ENCODE assay signal across 10 cellular contexts in the genomic region with DNA sequence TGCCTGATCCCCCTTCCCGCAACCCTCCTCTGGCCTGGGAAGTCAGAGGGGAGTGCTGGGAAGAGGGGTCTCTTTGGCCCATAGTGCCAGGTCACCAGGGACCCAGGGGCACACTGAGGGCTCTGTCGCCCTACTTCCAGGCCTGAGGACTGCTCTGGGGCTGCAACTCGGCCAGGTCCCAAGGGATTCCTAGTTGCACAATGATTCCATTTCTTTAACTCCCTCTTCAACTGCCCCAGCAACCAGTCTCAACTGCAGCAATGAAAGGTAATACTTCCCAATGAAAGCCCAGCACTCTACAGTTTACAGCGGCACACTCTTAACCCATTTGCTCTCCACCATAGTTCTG. TPM values are rescaled to one million over a fixed set of nuclear protein-coding genes. Genes with fewer than 3 reads are reported as not detected.
A peak's percentile ranks its signal among the peaks of the same experiment; 100 is the strongest.
DNase-seq lines count a peak whose midpoint lies in the region; ATAC-seq and TF ChIP-seq lines count a peak whose summit lies in the region.
"Had no signal": no experiment of that assay in that cellular context is flagged by ENCODE, and none has a peak within 500 bp of the region (broad histone marks: within the 10 kb centered on the region; RNA-seq: fewer than 3 reads in every experiment).

No MANE protein-coding gene starts in this region.

- TF ChIP-seq CTCF in RWPE1 (conservative IDR thresholded peaks at IDR 0.05; ENCODE audit: low read depth) (no peak), omental fat pad (IDR thresholded peaks at IDR 0.05) (no peak)

- peak overlapping the region; percentile 11; the same call in 1 of the 2 replicates for H3K4me3 ChIP-seq in ACC112 (ENCODE audit: low read depth, low read length)
- H3K4me3 ChIP-seq: ovary had no signal

- POLR2A ChIA-PET in RWPE1 (lab: Yijun Ruan, JAX; ENCODE audit: low non-redundant PET) = no interaction called here

- peak overlapping the region; percentile 73 for H3K27ac ChIP-seq in ACC112 (ENCODE audit: low read depth, low read length)
- peak overlapping the region; percentile 61 for H3K27ac ChIP-seq in RWPE1
- H3K27ac ChIP-seq: ovary had no signal

- DNase-seq in RWPE1 (ENCODE audit: low spot score) = no peak
- peak; percentile 62 for DNase-seq in fibroblast of the conjunctiva (ENCODE audit: low read depth)
- DNase-seq in omental fat pad (ENCODE audit: low spot score) = no peak
- no peak for DNase-seq in 8988T
- DNase-seq in activated naive CD8-positive, alpha-beta T cell treated with anti-CD3 and anti-CD28 coated beads for 36 hours = no peak
- no peak for DNase-seq in stimulated activated effector memory CD8-positive, alpha-beta T cell treated with anti-CD3 and anti-CD28 coated beads, Interleukin-12 subunit alpha, Interleukin-12 subunit beta, amount 100 ng/mL, for 72 hours (ENCODE audit: low spot score in 2 of 2)

- peaks cover 10% of the 10 kb centered on the region for H3K36me3 Mint-ChIP-seq in activated naive CD8-positive, alpha-beta T cell treated with anti-CD3 and anti-CD28 coated beads for 36 hours
- peaks cover under 1% of the 10 kb centered on the region for H3K36me3 Mint-ChIP-seq in stimulated activated effector memory CD8-positive, alpha-beta T cell treated with anti-CD3 and anti-CD28 coated beads, Interleukin-12 subunit alpha, Interleukin-12 subunit beta, amount 100 ng/mL, for 72 hours

- CTCF ChIA-PET in RWPE1 (lab: Yijun Ruan, JAX) = interaction anchor here (0.6 kb wide), 1 partner anchor 192 kb away, joined by 5 read pairs; no protein-coding TSS in a partner anchor

- peak; percentile 12 for ATAC-seq in omental fat pad (ENCODE audit: low FRiP score)
- no peak for ATAC-seq in HG03342 (IDR thresholded peaks at IDR 0.05; ENCODE audit: unreplicated experiment)
- ATAC-seq in stimulated activated effector memory CD8-positive, alpha-beta T cell treated with anti-CD3 and anti-CD28 coated beads, Interleukin-12 subunit alpha, Interleukin-12 subunit beta, amount 100 ng/mL, for 72 hours = no peak

- H3K27me3 ChIP-seq in ACC112 (ENCODE audit: insufficient read depth, low read length) = no peaks in the 10 kb centered on the region
- H3K27me3 ChIP-seq: ovary had no signal

- no peak overlapping the region for H3K4me3 Mint-ChIP-seq in activated naive CD8-positive, alpha-beta T cell treated with anti-CD3 and anti-CD28 coated beads for 36 hours
- H3K4me3 Mint-ChIP-seq in stimulated activated effector memory CD8-positive, alpha-beta T cell treated with anti-CD3 and anti-CD28 coated beads, Interleukin-12 subunit alpha, Interleukin-12 subunit beta, amount 100 ng/mL, for 72 hours = no peak overlapping the region
- H3K4me3 Mint-ChIP-seq: B cell had no signal

- H2AFZ ChIP-seq in ACC112 (ENCODE audit: low read length, unreplicated experiment) = no peak overlapping the region

- H3K79me2 ChIP-seq in ACC112 (ENCODE audit: control insufficient read depth, insufficient read depth, low read length, unreplicated experiment) = peaks cover 39% of the 10 kb centered on the region

- no peaks in the 10 kb centered on the region for H3K27me3 Mint-ChIP-seq in activated naive CD8-positive, alpha-beta T cell treated with anti-CD3 and anti-CD28 coated beads for 36 hours
- H3K27me3 Mint-ChIP-seq: B cell had no signal

- H3K4me1 ChIP-seq in ACC112 (ENCODE audit: control insufficient read depth, insufficient read depth, low read length, unreplicated experiment) = peaks cover 62% of the 10 kb centered on the region

- no peak overlapping the region for H3K27ac Mint-ChIP-seq in activated naive CD8-positive, alpha-beta T cell treated with anti-CD3 and anti-CD28 coated beads for 36 hours
- H3K27ac Mint-ChIP-seq in stimulated activated effector memory CD8-positive, alpha-beta T cell treated with anti-CD3 and anti-CD28 coated beads, Interleukin-12 subunit alpha, Interleukin-12 subunit beta, amount 100 ng/mL, for 72 hours = no peak overlapping the region
- H3K27ac Mint-ChIP-seq: B cell had no signal

- H3K9me3 Mint-ChIP-seq in activated naive CD8-positive, alpha-beta T cell treated with anti-CD3 and anti-CD28 coated beads for 36 hours = no peaks in the 10 kb centered on the region
- H3K9me3 Mint-ChIP-seq in stimulated activated effector memory CD8-positive, alpha-beta T cell treated with anti-CD3 and anti-CD28 coated beads, Interleukin-12 subunit alpha, Interleukin-12 subunit beta, amount 100 ng/mL, for 72 hours = no peaks in the 10 kb centered on the region

- H3K4me1 Mint-ChIP-seq in activated naive CD8-positive, alpha-beta T cell treated with anti-CD3 and anti-CD28 coated beads for 36 hours = peaks cover 22% of the 10 kb centered on the region
- peaks cover 9% of the 10 kb centered on the region for H3K4me1 Mint-ChIP-seq in stimulated activated effector memory CD8-positive, alpha-beta T cell treated with anti-CD3 and anti-CD28 coated beads, Interleukin-12 subunit alpha, Interleukin-12 subunit beta, amount 100 ng/mL, for 72 hours

- H3K36me3 ChIP-seq in ACC112 (ENCODE audit: insufficient read depth, low read length) = no peaks in the 10 kb centered on the region
- H3K36me3 ChIP-seq: ovary had no signal

RNA-seq across cellular contexts. Expression of gene SLC9A1, which starts 35.7 kb away (rescaled TPM):
- total RNA-seq in omental fat pad = 10 to 100 TPM in 2 of 4 donors, 1 to 10 TPM in 2; 6.1 to 12.0 (median 10.0) TPM
- 10 to 100 TPM; 19.8 to 22.4 TPM for total RNA-seq in activated naive CD8-positive, alpha-beta T cell treated with anti-CD3 and anti-CD28 coated beads for 36 hours
